ENCODE assay signal across 34 cellular contexts in genomic region chr10:48353246-48353645, GRCh38.
"Had no signal": no experiment of that assay in that cellular context is flagged by ENCODE, and none has a peak within 500 bp of the region (broad histone marks: within the 10 kb centered on the region; RNA-seq: fewer than 3 reads in every experiment).

No MANE protein-coding gene starts in this region.

- H3K36me3 ChIP-seq: adrenal gland, brain microvascular endothelial cell, breast epithelium had no signal

- DNase-seq: activated B cell treated with CpG ODN at 0.5 μM for 24 hours; activated CD4-positive, alpha-beta memory T cell treated with anti-CD3 and anti-CD28 coated beads for 36 hours; activated CD4-positive, alpha-beta T cell treated with anti-CD3 and anti-CD28 coated beads for 4 hours; activated CD4-positive, alpha-beta T cell treated with anti-CD3 and anti-CD28 coated beads, Interleukin-2, amount 10 ng/mL, durations not matched to agents 24 days and 14 days; activated CD4-positive, alpha-beta T cell treated with anti-CD3 and anti-CD28 coated beads, Interleukin-2, amount 50 U/mL, for 1 hour; activated CD4-positive, alpha-beta T cell treated with anti-CD3 and anti-CD28 coated beads, Interleukin-2, amount 50 U/mL, for 4 hours; activated CD4-positive, CD25-positive, alpha-beta regulatory T cell treated with anti-CD3 and anti-CD28 coated beads, Interleukin-2, amount 50 U/mL, for 72 hours; activated CD8-positive, alpha-beta memory T cell treated with anti-CD3 and anti-CD28 coated beads, Interleukin-2, amount 50 U/mL, for 4 hours; activated CD8-positive, alpha-beta T cell treated with anti-CD3 and anti-CD28 coated beads for 36 hours; activated effector memory CD4-positive, alpha-beta T cell treated with anti-CD3 and anti-CD28 coated beads, Interleukin-2, amount 50 U/mL, for 16 hours; activated gamma-delta T cell treated with Interleukin-2 at 50 U/mL for 16 hours; activated naive CD4-positive, alpha-beta T cell; activated naive CD4-positive, alpha-beta T cell treated with anti-CD3 and anti-CD28 coated beads for 36 hours; activated naive CD4-positive, alpha-beta T cell treated with anti-CD3 and anti-CD28 coated beads, Interleukin-2, amount 50 U/mL, for 16 hours; activated naive CD8-positive, alpha-beta T cell treated with anti-CD3 and anti-CD28 coated beads for 36 hours; activated T-cell treated with anti-CD3 and anti-CD28 coated beads for 4 hours; activated T-cell treated with anti-CD3 and anti-CD28 coated beads, Interleukin-2, amount 50 U/mL, for 1 hour; activated T-cell treated with anti-CD3 and anti-CD28 coated beads, Interleukin-2, amount 50 U/mL, for 4 hours; activated T-cell treated with anti-CD3 and anti-CD28 coated beads, Interleukin-2, amount 50 U/mL, for 72 hours; adrenal gland; amniotic stem cell; aorta; body of pancreas; brain microvascular endothelial cell; central memory CD4-positive, alpha-beta T cell; T-helper 1 cell; T-helper 2 cell; T-helper 9 cell had no signal

- H3K4me3 ChIP-seq: adrenal gland, body of pancreas, breast epithelium had no signal

- H3K27ac ChIP-seq: adrenal gland, body of pancreas, brain microvascular endothelial cell, breast epithelium, VCaP had no signal

- ATAC-seq: activated CD8-positive, alpha-beta T cell treated with anti-CD3 and anti-CD28 coated beads for 36 hours; activated naive CD4-positive, alpha-beta T cell treated with anti-CD3 and anti-CD28 coated beads, Interleukin-2, amount 50 U/mL, for 72 hours; activated T-cell treated with anti-CD3 and anti-CD28 coated beads, Interleukin-2, amount 50 U/mL, for 4 hours; activated T-cell treated with anti-CD3 and anti-CD28 coated beads, Interleukin-2, amount 50 U/mL, for 72 hours; activated T-helper 17 cell treated with anti-CD3 and anti-CD28 coated beads, Interleukin-2, amount 50 U/mL, for 72 hours; body of pancreas had no signal

- H3K4me1 ChIP-seq: adrenal gland, body of pancreas, breast epithelium had no signal

- H3K27me3 ChIP-seq: adrenal gland, body of pancreas, brain microvascular endothelial cell, breast epithelium had no signal

- H3K9me3 ChIP-seq: adrenal gland, body of pancreas had no signal

- FAIRE-seq: astrocyte, TTC549 had no signal
